ENCODE assay signal across 1 cellular context in the genomic region with DNA sequence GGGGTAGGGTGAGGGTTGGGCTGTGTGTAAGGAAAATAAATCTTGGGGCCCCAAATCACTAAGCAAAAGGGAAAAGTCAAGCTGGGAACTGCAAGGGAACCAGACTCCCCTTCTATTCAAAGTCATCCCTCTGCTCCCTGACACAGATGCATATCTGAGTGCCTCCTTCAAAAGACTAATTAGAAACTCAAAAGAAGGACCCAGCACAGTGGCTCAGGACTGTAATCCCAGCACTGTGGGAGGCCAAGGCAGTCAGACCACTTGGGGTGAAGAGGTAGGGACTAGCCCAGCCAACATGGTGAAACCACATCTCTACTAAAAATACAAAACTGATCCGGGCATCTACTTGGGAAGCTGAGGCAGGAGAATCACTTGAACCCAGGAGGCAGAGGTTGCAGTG.
A peak's percentile ranks its signal among the peaks of the same experiment; 100 is the strongest.
TF ChIP-seq lines count a peak whose summit lies in the region.

No MANE protein-coding gene starts in this region.

TF ChIP-seq in GM23338, 12 proteins besides CTCF, POLR2A, EP300 and RAD21:
- TF ChIP-seq POLR2AphosphoS5 (IDR thresholded peaks at IDR 0.05; ENCODE audit: low read depth): peak; percentile 47; the same call in 1 of the 2 replicates
- TF ChIP-seq NANOG (IDR thresholded peaks at IDR 0.05; ENCODE audit: borderline replicate concordance): peak; percentile 42; the same call in 1 of the 2 replicates
- peak; percentile 64 for TF ChIP-seq ZNF462 (CRISPR knock-in tag; IDR thresholded peaks at IDR 0.05)
- TF ChIP-seq EZH2phosphoT487 (IDR thresholded peaks at IDR 0.05; ENCODE audit: unreplicated experiment): no peak
